ENCODE assay signal across 9 cellular contexts in the genomic region with DNA sequence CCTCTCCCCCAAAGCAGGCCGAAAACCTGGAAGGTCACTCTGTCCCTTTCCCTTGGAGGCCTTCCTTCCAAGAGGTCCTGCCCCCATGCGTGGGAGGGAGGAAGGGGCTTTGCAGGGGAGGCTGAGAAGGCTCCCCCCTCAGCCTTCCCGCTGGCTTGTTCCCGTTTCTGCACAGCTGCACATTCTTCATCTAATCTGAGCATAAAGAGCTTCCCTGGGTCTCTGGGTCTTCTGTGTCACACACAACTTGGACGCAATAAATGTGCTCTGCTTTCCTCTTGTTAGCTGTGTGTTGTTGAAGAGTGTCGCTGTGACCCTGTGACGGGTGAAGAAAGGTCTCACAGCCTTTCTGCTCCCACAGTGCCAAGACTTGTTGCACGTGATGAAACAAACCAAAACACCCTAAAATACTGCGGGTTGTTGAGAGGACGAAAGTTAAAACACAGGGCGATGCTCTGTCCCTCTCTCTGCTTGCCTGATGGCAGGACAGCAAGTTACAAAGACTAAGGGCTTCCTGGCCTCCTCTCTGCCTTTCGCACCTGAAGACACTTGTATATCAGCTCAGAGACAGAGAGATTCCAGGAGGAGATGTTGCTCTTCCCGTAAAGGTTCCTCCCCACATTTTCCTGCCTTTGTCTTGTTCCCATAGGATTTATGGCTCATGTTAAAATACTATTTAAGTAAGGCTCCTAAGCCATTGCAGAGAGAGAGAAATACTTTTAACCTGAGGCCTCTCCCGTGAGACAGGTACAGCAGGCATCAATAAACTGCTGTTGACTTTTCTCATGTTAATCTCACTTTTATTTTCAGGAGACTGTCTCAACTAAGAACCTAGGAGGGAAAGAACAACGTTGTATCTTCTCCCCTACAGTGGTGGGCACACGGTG. TPM values are rescaled to one million over a fixed set of nuclear protein-coding genes. Genes with fewer than 3 reads are reported as not detected.
DNase-seq lines count a peak whose midpoint lies in the region; ATAC-seq, FAIRE-seq and TF ChIP-seq lines count a peak whose summit lies in the region.
"Had no signal": no experiment of that assay in that cellular context is flagged by ENCODE, and none has a peak within 500 bp of the region (broad histone marks: within the 10 kb centered on the region; RNA-seq: fewer than 3 reads in every experiment).

No MANE protein-coding gene starts in this region.

- no peaks in the 10 kb centered on the region for H4K20me1 ChIP-seq in endothelial cell of umbilical vein (replicated peaks; ENCODE audit: control insufficient read depth, extremely low read depth, insufficient read depth, low read length)

- H3K27me3 ChIP-seq in endothelial cell of umbilical vein (ENCODE audit: control insufficient read depth in 2 of 2, insufficient read depth in 2 of 2, low read length in 2 of 2), result peaks cover 0 to 1% of the 10 kb centered on the region in 2 experiments
- no peaks in the 10 kb centered on the region for H3K27me3 ChIP-seq in naive thymus-derived CD4-positive, alpha-beta T cell (ENCODE audit: control insufficient read depth in 2 of 2, insufficient read depth in 2 of 2, low read length in 2 of 2)
- H3K27me3 ChIP-seq in upper lobe of right lung, result no peaks in the 10 kb centered on the region

- intact Hi-C loops in activated CD8-positive, alpha-beta T cell treated with anti-CD3 and anti-CD28 coated beads for 36 hours (cut with micrococcal nuclease), result no loop called here
- intact Hi-C loops in endothelial cell of umbilical vein (cut with micrococcal nuclease) (loop anchor here (1.0 kb wide), 1 partner anchor 9 kb away; no protein-coding TSS in a partner anchor), upper lobe of right lung (cut with DNase I) (no loop called here)
- intact Hi-C loops in naive thymus-derived CD4-positive, alpha-beta T cell (cut with micrococcal nuclease), result loop anchor here in 1 of 2 donors (2.0 kb wide), 1 partner anchor 17 kb away; no protein-coding TSS in a partner anchor

- peaks cover 53% of the 10 kb centered on the region for H3K4me1 Mint-ChIP-seq in activated CD8-positive, alpha-beta T cell treated with anti-CD3 and anti-CD28 coated beads, Interleukin-2, amount 10 ng/mL, durations not matched to agents 7 days and 5 days (ENCODE audit: low read depth)
- peaks cover 39% of the 10 kb centered on the region for H3K4me1 Mint-ChIP-seq in activated CD8-positive, alpha-beta T cell treated with anti-CD3 and anti-CD28 coated beads for 36 hours (ENCODE audit: low read depth)
- H3K4me1 Mint-ChIP-seq in naive thymus-derived CD4-positive, alpha-beta T cell, result peaks cover 24 to 71% (median 44%) of the 10 kb centered on the region in 7 donors

- no peak for TF ChIP-seq POLR2A in endothelial cell of umbilical vein (IDR thresholded peaks at IDR 0.05; ENCODE audit: low read depth, low read length)

- peak; percentile 69 for FAIRE-seq in endothelial cell of umbilical vein (lab: Jason Lieb, UNC)

- H3K36me3 Mint-ChIP-seq in activated CD8-positive, alpha-beta T cell treated with anti-CD3 and anti-CD28 coated beads, Interleukin-2, amount 10 ng/mL, durations not matched to agents 7 days and 5 days (ENCODE audit: low read depth), result peaks cover 11% of the 10 kb centered on the region
- peaks cover 3% of the 10 kb centered on the region for H3K36me3 Mint-ChIP-seq in activated CD8-positive, alpha-beta T cell treated with anti-CD3 and anti-CD28 coated beads for 36 hours (ENCODE audit: low read depth)
- H3K36me3 Mint-ChIP-seq in naive thymus-derived CD4-positive, alpha-beta T cell, result peaks cover 0 to 5% (median 0%) of the 10 kb centered on the region in 5 donors

- no peak overlapping the region for H3K4me3 Mint-ChIP-seq in activated CD8-positive, alpha-beta T cell treated with anti-CD3 and anti-CD28 coated beads, Interleukin-2, amount 10 ng/mL, durations not matched to agents 7 days and 5 days
- no peak overlapping the region for H3K4me3 Mint-ChIP-seq in activated CD8-positive, alpha-beta T cell treated with anti-CD3 and anti-CD28 coated beads for 36 hours
- peak overlapping the region in 8 of 10 donors; percentile 7 to 57 (median 32) for H3K4me3 Mint-ChIP-seq in naive thymus-derived CD4-positive, alpha-beta T cell

- H3K9me3 Mint-ChIP-seq in activated CD8-positive, alpha-beta T cell treated with anti-CD3 and anti-CD28 coated beads, Interleukin-2, amount 10 ng/mL, durations not matched to agents 7 days and 5 days (ENCODE audit: insufficient read depth), result no peaks in the 10 kb centered on the region
- H3K9me3 Mint-ChIP-seq in activated CD8-positive, alpha-beta T cell treated with anti-CD3 and anti-CD28 coated beads for 36 hours, result peaks cover 3% of the 10 kb centered on the region
- H3K9me3 Mint-ChIP-seq in naive thymus-derived CD4-positive, alpha-beta T cell, result no peaks in the 10 kb centered on the region

- H3K4me3 ChIP-seq in endothelial cell of umbilical vein (replicated peaks in 1 of 3; ENCODE audit: insufficient read depth in 1 of 3, low read depth in 1 of 3, low read length in 3 of 3), result peak overlapping the region in 1 of 3 experiments; percentile 1
- H3K4me3 ChIP-seq in naive thymus-derived CD4-positive, alpha-beta T cell (ENCODE audit: low read length), result no peak overlapping the region
- H3K4me3 ChIP-seq in upper lobe of right lung, result no peak overlapping the region

- H3K9me3 ChIP-seq in endothelial cell of umbilical vein (replicated peaks; ENCODE audit: control insufficient read depth, insufficient read depth, low read length) (no peaks in the 10 kb centered on the region), upper lobe of right lung (no peaks in the 10 kb centered on the region)
- no peaks in the 10 kb centered on the region for H3K9me3 ChIP-seq in naive thymus-derived CD4-positive, alpha-beta T cell (ENCODE audit: control insufficient read depth in 2 of 3, low read length in 3 of 3)

- CTCF ChIA-PET in activated CD8-positive, alpha-beta T cell treated with anti-CD3 and anti-CD28 coated beads, Interleukin-2, amount 10 ng/mL, durations not matched to agents 7 days and 5 days (lab: Charles Lee), result no interaction called here
- CTCF ChIA-PET in activated CD8-positive, alpha-beta T cell treated with anti-CD3 and anti-CD28 coated beads for 36 hours (lab: Charles Lee), result no interaction called here
- CTCF ChIA-PET in endothelial cell of umbilical vein (lab: Charles Lee), result interaction anchor here (1.4 kb wide), 1 partner anchor 20 kb away, joined by 5 read pairs; no protein-coding TSS in a partner anchor
- CTCF ChIA-PET in naive thymus-derived CD4-positive, alpha-beta T cell (lab: Charles Lee), result interaction anchor here (0.8 to 1.2 kb wide), 2 partner anchors 13 to 125 kb away, joined by 3 read pairs; no protein-coding TSS in a partner anchor

- dilution Hi-C loops in endothelial cell of umbilical vein (cut with MboI; ENCODE audit: extremely low pct_ligation_motif_present, low sequenced_read_pairs), result no loop called here

- peaks cover 15% of the 10 kb centered on the region for H3K4me1 ChIP-seq in endothelial cell of umbilical vein (ENCODE audit: control insufficient read depth, extremely low read depth, insufficient read depth, low read length)
- peaks cover 9 to 25% of the 10 kb centered on the region in 2 donors for H3K4me1 ChIP-seq in naive thymus-derived CD4-positive, alpha-beta T cell (ENCODE audit: control insufficient read depth in 2 of 2, insufficient read depth in 2 of 2, low read length in 2 of 2)
- H3K4me1 ChIP-seq in upper lobe of right lung, result peaks cover 16% of the 10 kb centered on the region

- DNase-seq in activated CD8-positive, alpha-beta T cell treated with anti-CD3 and anti-CD28 coated beads, Interleukin-2, amount 10 ng/mL, durations not matched to agents 7 days and 5 days, result no peak
- DNase-seq in activated CD8-positive, alpha-beta T cell treated with anti-CD3 and anti-CD28 coated beads for 36 hours, result no peak
- DNase-seq in endothelial cell of umbilical vein (ENCODE audit: low read depth, low spot score) (peak; percentile 81), upper lobe of right lung (no peak), NCI-H526 (lab: John Stamatoyannopoulos, UW) (no peak)
- DNase-seq in naive thymus-derived CD4-positive, alpha-beta T cell, result no peak

- H3K4me2 ChIP-seq in endothelial cell of umbilical vein (ENCODE audit: insufficient read depth, low read length), result peak overlapping the region; percentile 10

- no peak for ATAC-seq in activated CD8-positive, alpha-beta T cell treated with anti-CD3 and anti-CD28 coated beads, Interleukin-2, amount 10 ng/mL, durations not matched to agents 7 days and 5 days
- no peak for ATAC-seq in activated CD8-positive, alpha-beta T cell treated with anti-CD3 and anti-CD28 coated beads for 36 hours
- ATAC-seq in naive thymus-derived CD4-positive, alpha-beta T cell, result no peak
- ATAC-seq in upper lobe of right lung (peak; percentile 45), HG02759 (IDR thresholded peaks at IDR 0.05; ENCODE audit: unreplicated experiment) (no peak), GM21390 (IDR thresholded peaks at IDR 0.05; ENCODE audit: unreplicated experiment) (no peak)

- H3K27ac ChIP-seq in endothelial cell of umbilical vein (ENCODE audit: insufficient read depth, low read depth, low read length) (peak overlapping the region; percentile 43), upper lobe of right lung (peak overlapping the region; percentile 73)
- H3K27ac ChIP-seq in naive thymus-derived CD4-positive, alpha-beta T cell (ENCODE audit: low read depth, low read length), result peak overlapping the region; percentile 27

- POLR2A ChIA-PET in activated CD8-positive, alpha-beta T cell treated with anti-CD3 and anti-CD28 coated beads, Interleukin-2, amount 10 ng/mL, durations not matched to agents 7 days and 5 days (lab: Charles Lee), result no interaction called here
- POLR2A ChIA-PET in activated CD8-positive, alpha-beta T cell treated with anti-CD3 and anti-CD28 coated beads for 36 hours (lab: Charles Lee), result interaction anchor here (1.0 to 1.1 kb wide), 3 partner anchors 8 to 19 kb away, joined by 3 to 4 read pairs (median 4); no protein-coding TSS in a partner anchor
- POLR2A ChIA-PET in endothelial cell of umbilical vein (lab: Charles Lee), result no interaction called here
- POLR2A ChIA-PET in naive thymus-derived CD4-positive, alpha-beta T cell (lab: Charles Lee), result interaction anchor here (1.0 to 1.6 kb wide), 4 partner anchors 8 to 19 kb away, joined by 3 to 6 read pairs (median 3); no protein-coding TSS in a partner anchor

- H3K9me1 ChIP-seq in endothelial cell of umbilical vein (replicated peaks; ENCODE audit: control insufficient read depth, extremely low read depth, insufficient read depth, low read length), result no peaks in the 10 kb centered on the region

- no peaks in the 10 kb centered on the region for H3K27me3 Mint-ChIP-seq in activated CD8-positive, alpha-beta T cell treated with anti-CD3 and anti-CD28 coated beads, Interleukin-2, amount 10 ng/mL, durations not matched to agents 7 days and 5 days (ENCODE audit: low read depth)
- no peaks in the 10 kb centered on the region for H3K27me3 Mint-ChIP-seq in activated CD8-positive, alpha-beta T cell treated with anti-CD3 and anti-CD28 coated beads for 36 hours
- peaks cover 0 to 3% (median 0%) of the 10 kb centered on the region in 5 donors for H3K27me3 Mint-ChIP-seq in naive thymus-derived CD4-positive, alpha-beta T cell

- no peak for TF ChIP-seq CTCF in activated CD8-positive, alpha-beta T cell treated with anti-CD3 and anti-CD28 coated beads for 36 hours (IDR thresholded peaks at IDR 0.05)
- TF ChIP-seq CTCF in endothelial cell of umbilical vein (IDR thresholded peaks at IDR 0.05; ENCODE audit: extremely low read depth in 1 of 2, insufficient read depth in 1 of 2, low read depth in 1 of 2, low read length in 2 of 2) (no peak), upper lobe of right lung (IDR thresholded peaks at IDR 0.05) (no peak)

- no TSS peak for BruUV-seq in endothelial cell of umbilical vein (replicated peaks; lab: Mats Ljungman, UMichigan)

- H3K9ac ChIP-seq in endothelial cell of umbilical vein (replicated peaks; ENCODE audit: extremely low read depth, insufficient read depth, low read length), result peak overlapping the region; percentile 26

- H3K36me3 ChIP-seq in endothelial cell of umbilical vein (ENCODE audit: control insufficient read depth in 2 of 2, extremely low read depth in 1 of 2, insufficient read depth in 2 of 2, low read length in 2 of 2), result no peaks in the 10 kb centered on the region
- no peaks in the 10 kb centered on the region for H3K36me3 ChIP-seq in naive thymus-derived CD4-positive, alpha-beta T cell (ENCODE audit: control insufficient read depth in 2 of 3, insufficient read depth in 3 of 3, low read length in 3 of 3)
- H3K36me3 ChIP-seq in upper lobe of right lung, result no peaks in the 10 kb centered on the region

- no peaks in the 10 kb centered on the region for H3K79me2 ChIP-seq in endothelial cell of umbilical vein (ENCODE audit: control insufficient read depth, insufficient read depth, low read length)

- peak overlapping the region; percentile 95 for H2AFZ ChIP-seq in endothelial cell of umbilical vein (ENCODE audit: low read depth, low read length)

- H3K27ac Mint-ChIP-seq in activated CD8-positive, alpha-beta T cell treated with anti-CD3 and anti-CD28 coated beads, Interleukin-2, amount 10 ng/mL, durations not matched to agents 7 days and 5 days, result peak overlapping the region; percentile 9
- no peak overlapping the region for H3K27ac Mint-ChIP-seq in activated CD8-positive, alpha-beta T cell treated with anti-CD3 and anti-CD28 coated beads for 36 hours
- H3K27ac Mint-ChIP-seq in naive thymus-derived CD4-positive, alpha-beta T cell, result peak overlapping the region in 8 of 9 donors; percentile 62 to 90 (median 80)

RNA-seq across cellular contexts. Expression of a gene that starts 15.4 kb away (rescaled TPM):
- total RNA-seq in activated CD8-positive, alpha-beta T cell treated with anti-CD3 and anti-CD28 coated beads, Interleukin-2, amount 10 ng/mL, durations not matched to agents 7 days and 5 days, result 100 to 1,000 TPM; 174 to 182 TPM
- 10 to 100 TPM; 52.8 to 58.0 TPM for total RNA-seq in activated CD8-positive, alpha-beta T cell treated with anti-CD3 and anti-CD28 coated beads for 36 hours
- total RNA-seq in endothelial cell of umbilical vein (323 and 416 TPM in 2 replicates), upper lobe of right lung (692 TPM)
- 950 and 1,150 TPM in 2 replicates for polyA plus RNA-seq in endothelial cell of umbilical vein
- polyA plus RNA-seq in endothelial cell of umbilical vein (2011; cell fraction: cytosol; rRNA removed), result 508 and 687 TPM in 2 replicates
- 108 and 156 TPM in 2 replicates for polyA plus RNA-seq in endothelial cell of umbilical vein (2011; cell fraction: nucleus; rRNA removed)
- polyA plus RNA-seq in endothelial cell of umbilical vein (2012), result 954 and 1,155 TPM in 2 replicates
- 307 and 358 TPM in 2 replicates for polyA minus RNA-seq in endothelial cell of umbilical vein
- polyA minus RNA-seq in endothelial cell of umbilical vein (2011; cell fraction: cytosol; rRNA and poly(A)+ RNA removed), result 507 TPM
- 50.7 and 85.4 TPM in 2 replicates for polyA minus RNA-seq in endothelial cell of umbilical vein (2011; cell fraction: nucleus; rRNA and poly(A)+ RNA removed)
- 10 to 100 TPM in 3 of 5 experiments, 1 to 10 TPM in 2; 6.7 to 43.1 (median 13.2) TPM for total RNA-seq in naive thymus-derived CD4-positive, alpha-beta T cell
- polyA plus RNA-seq in naive thymus-derived CD4-positive, alpha-beta T cell, result 100 to 1,000 TPM in 1 of 2 donors, 1 to 10 TPM in 1; 5.1 to 194 TPM

RNA-seq across cellular contexts. Expression of a gene that starts 22.2 kb away (rescaled TPM):
- total RNA-seq in activated CD8-positive, alpha-beta T cell treated with anti-CD3 and anti-CD28 coated beads, Interleukin-2, amount 10 ng/mL, durations not matched to agents 7 days and 5 days, result 1,000 to 10,000 TPM; 1,265 to 1,278 TPM
- 100 to 1,000 TPM; 296 to 304 TPM for total RNA-seq in activated CD8-positive, alpha-beta T cell treated with anti-CD3 and anti-CD28 coated beads for 36 hours
- total RNA-seq in endothelial cell of umbilical vein (4.0 and 11.5 TPM in 2 replicates), upper lobe of right lung (128 TPM)
- polyA plus RNA-seq in endothelial cell of umbilical vein, result 24.6 and 34.1 TPM in 2 replicates
- 16.0 and 16.3 TPM in 2 replicates for polyA plus RNA-seq in endothelial cell of umbilical vein (2011; cell fraction: cytosol; rRNA removed)
- 3.6 and 5.7 TPM in 2 replicates for polyA plus RNA-seq in endothelial cell of umbilical vein (2011; cell fraction: nucleus; rRNA removed)
- polyA plus RNA-seq in endothelial cell of umbilical vein (2012), result 4.2 and 10.0 TPM in 2 replicates
- polyA minus RNA-seq in endothelial cell of umbilical vein, result 29.1 and 50.9 TPM in 2 replicates
- 128 TPM for polyA minus RNA-seq in endothelial cell of umbilical vein (2011; cell fraction: cytosol; rRNA and poly(A)+ RNA removed)
- polyA minus RNA-seq in endothelial cell of umbilical vein (2011; cell fraction: nucleus; rRNA and poly(A)+ RNA removed), result 0.72 and 3.4 TPM in 2 replicates
- 100 to 1,000 TPM in 4 of 5 experiments, 10 to 100 TPM in 1; 97.4 to 985 (median 241) TPM for total RNA-seq in naive thymus-derived CD4-positive, alpha-beta T cell
- polyA plus RNA-seq in naive thymus-derived CD4-positive, alpha-beta T cell, result 1,000 to 10,000 TPM; 1,878 to 2,355 TPM

RNA-seq across cellular contexts. Expression of a gene that starts 28.4 kb away (rescaled TPM):
- 1,000 to 10,000 TPM; 2,197 to 2,304 TPM for total RNA-seq in activated CD8-positive, alpha-beta T cell treated with anti-CD3 and anti-CD28 coated beads, Interleukin-2, amount 10 ng/mL, durations not matched to agents 7 days and 5 days
- total RNA-seq in activated CD8-positive, alpha-beta T cell treated with anti-CD3 and anti-CD28 coated beads for 36 hours, result 100 to 1,000 TPM; 540 to 549 TPM
- total RNA-seq in endothelial cell of umbilical vein, result 219 and 263 TPM in 2 replicates
- polyA plus RNA-seq in endothelial cell of umbilical vein, result 1,135 and 1,428 TPM in 2 replicates
- polyA plus RNA-seq in endothelial cell of umbilical vein (2011; cell fraction: cytosol; rRNA removed), result 681 and 696 TPM in 2 replicates
- 144 and 187 TPM in 2 replicates for polyA plus RNA-seq in endothelial cell of umbilical vein (2011; cell fraction: nucleus; rRNA removed)
- 576 and 617 TPM in 2 replicates for polyA plus RNA-seq in endothelial cell of umbilical vein (2012)
- polyA minus RNA-seq in endothelial cell of umbilical vein, result 371 and 437 TPM in 2 replicates
- polyA minus RNA-seq in endothelial cell of umbilical vein (2011; cell fraction: cytosol; rRNA and poly(A)+ RNA removed), result 132 TPM
- polyA minus RNA-seq in endothelial cell of umbilical vein (2011; cell fraction: nucleus; rRNA and poly(A)+ RNA removed), result 35.2 and 49.4 TPM in 2 replicates
- 1,000 to 10,000 TPM in 1 of 5 experiments, 100 to 1,000 TPM in 4; 143 to 1,924 (median 528) TPM for total RNA-seq in naive thymus-derived CD4-positive, alpha-beta T cell
- 1,000 to 10,000 TPM; 2,860 to 3,315 TPM for polyA plus RNA-seq in naive thymus-derived CD4-positive, alpha-beta T cell
- 521 TPM for total RNA-seq in upper lobe of right lung

RNA-seq across cellular contexts. Expression of a gene that starts 33.3 kb away (rescaled TPM):
- under 1 TPM; 0.26 to 0.52 TPM for total RNA-seq in activated CD8-positive, alpha-beta T cell treated with anti-CD3 and anti-CD28 coated beads, Interleukin-2, amount 10 ng/mL, durations not matched to agents 7 days and 5 days
- total RNA-seq in activated CD8-positive, alpha-beta T cell treated with anti-CD3 and anti-CD28 coated beads for 36 hours, result 1 to 10 TPM; 1.5 to 3.4 TPM
- total RNA-seq in endothelial cell of umbilical vein (5.2 and 9.6 TPM in 2 replicates), upper lobe of right lung (1.9 TPM)
- polyA plus RNA-seq in endothelial cell of umbilical vein, result 7.9 and 9.2 TPM in 2 replicates
- polyA plus RNA-seq in endothelial cell of umbilical vein (2011; cell fraction: cytosol; rRNA removed), result 2.9 and 4.5 TPM in 2 replicates
- polyA plus RNA-seq in endothelial cell of umbilical vein (2011; cell fraction: nucleus; rRNA removed), result 30.5 and 34.8 TPM in 2 replicates
- polyA plus RNA-seq in endothelial cell of umbilical vein (2012), result 6.4 and 10.6 TPM in 2 replicates
- 1.5 and 3.3 TPM in 2 replicates for polyA minus RNA-seq in endothelial cell of umbilical vein
- polyA minus RNA-seq in endothelial cell of umbilical vein (2011; cell fraction: cytosol; rRNA and poly(A)+ RNA removed), result not detected
- 1.1 and 7.5 TPM in 2 replicates for polyA minus RNA-seq in endothelial cell of umbilical vein (2011; cell fraction: nucleus; rRNA and poly(A)+ RNA removed)
- total RNA-seq in naive thymus-derived CD4-positive, alpha-beta T cell, result 10 to 100 TPM in 2 of 5 experiments, 1 to 10 TPM in 3; 1.2 to 11.8 (median 3.5) TPM
- under 1 TPM in 1 of 2 donors, not detected in 1; 0.14 TPM for polyA plus RNA-seq in naive thymus-derived CD4-positive, alpha-beta T cell

RNA-seq across cellular contexts. Expression of a gene that starts 36.7 kb away (rescaled TPM):
- total RNA-seq in activated CD8-positive, alpha-beta T cell treated with anti-CD3 and anti-CD28 coated beads, Interleukin-2, amount 10 ng/mL, durations not matched to agents 7 days and 5 days, result not detected
- total RNA-seq in activated CD8-positive, alpha-beta T cell treated with anti-CD3 and anti-CD28 coated beads for 36 hours, result not detected
- total RNA-seq in endothelial cell of umbilical vein (not detected in 2 replicates), upper lobe of right lung (not detected)
- not detected in 2 replicates for polyA plus RNA-seq in endothelial cell of umbilical vein
- polyA plus RNA-seq in endothelial cell of umbilical vein (2011; cell fraction: cytosol; rRNA removed), result not detected in 2 replicates
- not detected in 2 replicates for polyA plus RNA-seq in endothelial cell of umbilical vein (2011; cell fraction: nucleus; rRNA removed)
- polyA plus RNA-seq in endothelial cell of umbilical vein (2012), result not detected in 2 replicates
- not detected in 2 replicates for polyA minus RNA-seq in endothelial cell of umbilical vein
- not detected for polyA minus RNA-seq in endothelial cell of umbilical vein (2011; cell fraction: cytosol; rRNA and poly(A)+ RNA removed)
- not detected in 2 replicates for polyA minus RNA-seq in endothelial cell of umbilical vein (2011; cell fraction: nucleus; rRNA and poly(A)+ RNA removed)
- not detected for total RNA-seq in naive thymus-derived CD4-positive, alpha-beta T cell
- not detected for polyA plus RNA-seq in naive thymus-derived CD4-positive, alpha-beta T cell
- total RNA-seq: dermis microvascular lymphatic vessel endothelial cell had no signal

Comparison
In these comparisons a context has a peak if more than half of its experiments do, and no peak if none do; other contexts are left out.
1. POLR2A ChIA-PET loops: an anchor here in activated CD8-positive, alpha-beta T cell treated with anti-CD3 and anti-CD28 coated beads for 36 hours (1.0 to 1.1 kb wide) and naive thymus-derived CD4-positive, alpha-beta T cell (1.0 to 1.6 kb wide); none called in activated CD8-positive, alpha-beta T cell treated with anti-CD3 and anti-CD28 coated beads, Interleukin-2, amount 10 ng/mL, durations not matched to agents 7 days and 5 days and endothelial cell of umbilical vein.
2. H3K4me3 Mint-ChIP-seq: peak in naive thymus-derived CD4-positive, alpha-beta T cell (8 of 10); none in activated CD8-positive, alpha-beta T cell treated with anti-CD3 and anti-CD28 coated beads, Interleukin-2, amount 10 ng/mL, durations not matched to agents 7 days and 5 days (single experiment) and activated CD8-positive, alpha-beta T cell treated with anti-CD3 and anti-CD28 coated beads for 36 hours (single experiment).
3. CTCF ChIA-PET loops: an anchor here in endothelial cell of umbilical vein (1.4 kb wide) and naive thymus-derived CD4-positive, alpha-beta T cell (0.8 to 1.2 kb wide); none called in activated CD8-positive, alpha-beta T cell treated with anti-CD3 and anti-CD28 coated beads, Interleukin-2, amount 10 ng/mL, durations not matched to agents 7 days and 5 days and activated CD8-positive, alpha-beta T cell treated with anti-CD3 and anti-CD28 coated beads for 36 hours.
4. Peak in every context shown above with its lines, with median percentiles within 50 percentile points of each other: H3K27ac ChIP-seq.